In the genomic region with DNA sequence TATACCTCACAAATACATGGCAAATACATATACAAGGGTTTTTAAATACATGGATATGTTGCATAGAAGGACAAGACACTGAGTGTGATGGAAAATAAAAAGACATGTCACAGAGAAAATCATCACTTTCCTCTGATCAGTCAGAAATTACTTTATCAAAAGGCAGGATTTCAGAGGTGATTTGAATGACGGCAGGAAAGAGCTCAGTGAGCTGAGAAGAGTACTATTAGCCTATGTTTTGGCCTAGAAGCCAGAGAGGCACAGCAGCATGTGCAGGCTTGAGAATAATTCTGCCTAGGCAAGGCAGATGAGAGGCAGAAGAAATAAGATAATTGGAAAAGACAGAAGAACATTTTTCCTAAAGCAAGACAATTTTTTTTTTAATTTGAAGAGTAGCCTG, we compare ENCODE assay signal across 23 cellular contexts.
DNase-seq lines count a peak whose midpoint lies in the region; TF ChIP-seq lines count a peak whose summit lies in the region.
"Had no signal": no experiment of that assay in that cellular context is flagged by ENCODE, and none has a peak within 500 bp of the region (broad histone marks: within the 10 kb centered on the region; RNA-seq: fewer than 3 reads in every experiment).

No MANE protein-coding gene starts in this region.

- H3K27me3 Mint-ChIP-seq in endodermal cell (ENCODE audit: insufficient read depth) (no peaks in the 10 kb centered on the region), osteocyte (ENCODE audit: unreplicated experiment) (no peaks in the 10 kb centered on the region)

- H3K79me2 ChIP-seq in PC-9 (ENCODE audit: low read depth) (no peaks in the 10 kb centered on the region), MM.1S (ENCODE audit: low read length) (no peaks in the 10 kb centered on the region)

- H4K20me1 ChIP-seq in PC-9 (ENCODE audit: insufficient read depth) (no peaks in the 10 kb centered on the region), MM.1S (ENCODE audit: insufficient read depth, low read length) (no peaks in the 10 kb centered on the region)

- POLR2A ChIA-PET in PC-9 (lab: Charles Lee; ENCODE audit: unreplicated experiment) = interaction anchor here (0.6 to 0.7 kb wide), 5 partner anchors 24 to 1104 kb away, joined by 3 to 6 read pairs (median 4); a partner anchor contains a TSS

- H3K4me2 ChIP-seq in PC-9 (no peak overlapping the region), MM.1S (ENCODE audit: low read depth, low read length) (no peak overlapping the region)

- H3K4me1 ChIP-seq in PC-9 (replicated peaks; ENCODE audit: insufficient read depth) = 0 out of 2 replicates have a peak, but pooled peaks cover 5% of the 10 kb centered on the region
- peaks cover 8% of the 10 kb centered on the region for H3K4me1 ChIP-seq in endodermal cell (ENCODE audit: control insufficient read depth, insufficient read depth, low read length)
- peaks cover 12% of the 10 kb centered on the region for H3K4me1 ChIP-seq in MM.1S (ENCODE audit: low read length)
- H3K4me1 ChIP-seq in SJCRH30 = no peaks in the 10 kb centered on the region; the same call in 1 of the 2 replicates

- no TSS peak for BruUV-seq in PC-9 (replicated peaks; lab: Mats Ljungman, UMichigan)

- H3K4me3 ChIP-seq in PC-9 (no peak overlapping the region), endodermal cell (ENCODE audit: low read length) (no peak overlapping the region), MM.1S (ENCODE audit: low read length) (no peak overlapping the region), SJCRH30 (no peak overlapping the region)
- H3K4me3 ChIP-seq: lung had no signal

- H3K4me1 Mint-ChIP-seq in endodermal cell (peaks cover 34% of the 10 kb centered on the region), osteocyte (ENCODE audit: unreplicated experiment) (peaks cover 49% of the 10 kb centered on the region)

- DNase-seq in DMS53 (lab: John Stamatoyannopoulos, UW) (peak; percentile 90), PC-9 (no peak), endodermal cell (no peak), osteocyte (ENCODE audit: extremely low spot score, unreplicated experiment) (no peak), MM.1S (no peak), SJCRH30 (no peak), NCI-H2107 (lab: John Stamatoyannopoulos, UW) (no peak)
- DNase-seq: activated CD4-positive, alpha-beta T cell treated with anti-CD3 and anti-CD28 coated beads, Interleukin-2, amount 50 U/mL, for 1 hour; activated naive CD8-positive, alpha-beta T cell treated with anti-CD3 and anti-CD28 coated beads for 36 hours; H9; head of caudate nucleus; KG1; NCI-H187; nucleus accumbens; RPMI8226; small intestine; stimulated activated CD4-positive, alpha-beta T cell treated with anti-CD3 and anti-CD28 coated beads, Interleukin-2, amount 100 ng/mL, for 24 hours; substantia nigra had no signal

- H3K4me3 Mint-ChIP-seq in endodermal cell (no peak overlapping the region), osteocyte (ENCODE audit: unreplicated experiment) (no peak overlapping the region)
- H3K4me3 Mint-ChIP-seq: activated naive CD8-positive, alpha-beta T cell treated with anti-CD3 and anti-CD28 coated beads for 36 hours; H9; stimulated activated effector memory CD8-positive, alpha-beta T cell treated with anti-CD3 and anti-CD28 coated beads, Interleukin-12 subunit alpha, Interleukin-12 subunit beta, amount 100 ng/mL, for 72 hours had no signal

- H3K36me3 ChIP-seq in PC-9 (ENCODE audit: low read depth) (no peaks in the 10 kb centered on the region), endodermal cell (ENCODE audit: control insufficient read depth, insufficient read depth, low read length) (peaks cover 48% of the 10 kb centered on the region), MM.1S (replicated peaks; ENCODE audit: insufficient read depth, low read length) (no peaks in the 10 kb centered on the region), SJCRH30 (peaks cover 64% of the 10 kb centered on the region)

- H2AFZ ChIP-seq in PC-9 (no peak overlapping the region), MM.1S (ENCODE audit: low read length) (no peak overlapping the region)

- H3K9me2 ChIP-seq in PC-9 (ENCODE audit: insufficient read depth) = no peaks in the 10 kb centered on the region
- H3K9me2 ChIP-seq in MM.1S (replicated peaks; ENCODE audit: insufficient read depth, low read length) = no peaks in the 10 kb centered on the region

- H3K27ac ChIP-seq in PC-9 (peak overlapping the region; percentile 21; the same call in 1 of the 2 replicates), endodermal cell (ENCODE audit: low read depth, low read length) (no peak overlapping the region), MM.1S (ENCODE audit: low read length) (no peak overlapping the region), SJCRH30 (no peak overlapping the region)
- H3K27ac ChIP-seq: C4-2B, epithelial cell of prostate, VCaP had no signal

- no peaks in the 10 kb centered on the region for H3K9me3 ChIP-seq in PC-9 (ENCODE audit: insufficient read depth, low read depth)
- peaks cover 40% of the 10 kb centered on the region for H3K9me3 ChIP-seq in endodermal cell (ENCODE audit: control insufficient read depth, low read length)
- H3K9me3 ChIP-seq in MM.1S (replicated peaks; ENCODE audit: insufficient read depth, low read length) = no peaks in the 10 kb centered on the region
- no peaks in the 10 kb centered on the region; the same call in 1 of the 2 replicates for H3K9me3 ChIP-seq in SJCRH30 (replicated peaks)

- no peak for TF ChIP-seq CTCF in PC-9 (conservative IDR thresholded peaks at IDR 0.05)
- no peak for TF ChIP-seq CTCF in endodermal cell (conservative IDR thresholded peaks at IDR 0.05)
- no peak for TF ChIP-seq CTCF in osteocyte (IDR thresholded peaks at IDR 0.05)
- no peak for TF ChIP-seq CTCF in MM.1S (IDR thresholded peaks at IDR 0.05; ENCODE audit: low read length)

- peaks cover 39% of the 10 kb centered on the region for H3K9me3 Mint-ChIP-seq in endodermal cell
- no peaks in the 10 kb centered on the region for H3K9me3 Mint-ChIP-seq in osteocyte (ENCODE audit: unreplicated experiment)
- H3K9me3 Mint-ChIP-seq: stimulated activated effector memory CD8-positive, alpha-beta T cell treated with anti-CD3 and anti-CD28 coated beads, Interleukin-12 subunit alpha, Interleukin-12 subunit beta, amount 100 ng/mL, for 72 hours had no signal

- H3K27ac Mint-ChIP-seq in endodermal cell (peak overlapping the region; percentile 4), osteocyte (ENCODE audit: unreplicated experiment) (peak overlapping the region; percentile 82)
- H3K27ac Mint-ChIP-seq: activated naive CD8-positive, alpha-beta T cell treated with anti-CD3 and anti-CD28 coated beads for 36 hours; stimulated activated effector memory CD8-positive, alpha-beta T cell treated with anti-CD3 and anti-CD28 coated beads, Interleukin-12 subunit alpha, Interleukin-12 subunit beta, amount 100 ng/mL, for 72 hours had no signal

- H3K27me3 ChIP-seq in PC-9 (ENCODE audit: insufficient read depth, low read depth) (no peaks in the 10 kb centered on the region), endodermal cell (ENCODE audit: control insufficient read depth, insufficient read depth, low read length, poor library complexity, severe bottlenecking) (no peaks in the 10 kb centered on the region), MM.1S (replicated peaks; ENCODE audit: insufficient read depth, low read length) (no peaks in the 10 kb centered on the region), SJCRH30 (no peaks in the 10 kb centered on the region)

- H3K9ac ChIP-seq in endodermal cell (ENCODE audit: extremely low read depth, low read length, poor library complexity, severe bottlenecking) = no peak overlapping the region
- no peak overlapping the region for H3K9ac ChIP-seq in MM.1S (ENCODE audit: low read length)

- 68 to 100% methylated on average over 1 of the region's 1 CpG for WGBS in endodermal cell (ENCODE audit: insufficient coverage in 1 of 2, insufficient read length in 1 of 2), 2 experiments

- H3F3A ChIP-seq in PC-9 (ENCODE audit: insufficient read depth, low read depth) = no peaks in the 10 kb centered on the region
- no peaks in the 10 kb centered on the region for H3F3A ChIP-seq in MM.1S (ENCODE audit: insufficient read depth, low read length)

- intact Hi-C loops in PC-9 (cut with micrococcal nuclease; ENCODE audit: unreplicated experiment) = no loop called here

- H3K36me3 Mint-ChIP-seq in endodermal cell (ENCODE audit: low read depth) (peaks cover 44% of the 10 kb centered on the region), osteocyte (ENCODE audit: unreplicated experiment) (peaks cover 35% of the 10 kb centered on the region)
- H3K36me3 Mint-ChIP-seq: stimulated activated effector memory CD8-positive, alpha-beta T cell treated with anti-CD3 and anti-CD28 coated beads, Interleukin-12 subunit alpha, Interleukin-12 subunit beta, amount 100 ng/mL, for 72 hours had no signal

- CTCF ChIA-PET in PC-9 (lab: Charles Lee) = interaction anchor here (0.9 kb wide), 1 partner anchor 8 kb away, joined by 3 read pairs; no protein-coding TSS in a partner anchor
